In genomic region chr16:66134875-66135274, GRCh38 we compare ENCODE assay signal across 2 cellular contexts.
TF ChIP-seq lines count a peak whose summit lies in the region.

No MANE protein-coding gene starts in this region.

TF ChIP-seq in SK-N-SH, 30 proteins besides CTCF, POLR2A, EP300 and RAD21 (continued from another document):
- TF ChIP-seq REST (IDR thresholded peaks at IDR 0.05; ENCODE audit: low read depth, low read length), result no peak
TF ChIP-seq in SK-N-SH: peak in this region for 0.

TF ChIP-seq in SK-N-SH treated with all-trans-retinoic acid at 6 μM for 48 hours, 23 proteins besides CTCF, POLR2A, EP300 and RAD21 (continued from another document):
- TF ChIP-seq TSHZ2 (CRISPR knock-in tag; IDR thresholded peaks at IDR 0.05), result no peak
